8 cellular contexts compared by ENCODE assay signal in the genomic region with DNA sequence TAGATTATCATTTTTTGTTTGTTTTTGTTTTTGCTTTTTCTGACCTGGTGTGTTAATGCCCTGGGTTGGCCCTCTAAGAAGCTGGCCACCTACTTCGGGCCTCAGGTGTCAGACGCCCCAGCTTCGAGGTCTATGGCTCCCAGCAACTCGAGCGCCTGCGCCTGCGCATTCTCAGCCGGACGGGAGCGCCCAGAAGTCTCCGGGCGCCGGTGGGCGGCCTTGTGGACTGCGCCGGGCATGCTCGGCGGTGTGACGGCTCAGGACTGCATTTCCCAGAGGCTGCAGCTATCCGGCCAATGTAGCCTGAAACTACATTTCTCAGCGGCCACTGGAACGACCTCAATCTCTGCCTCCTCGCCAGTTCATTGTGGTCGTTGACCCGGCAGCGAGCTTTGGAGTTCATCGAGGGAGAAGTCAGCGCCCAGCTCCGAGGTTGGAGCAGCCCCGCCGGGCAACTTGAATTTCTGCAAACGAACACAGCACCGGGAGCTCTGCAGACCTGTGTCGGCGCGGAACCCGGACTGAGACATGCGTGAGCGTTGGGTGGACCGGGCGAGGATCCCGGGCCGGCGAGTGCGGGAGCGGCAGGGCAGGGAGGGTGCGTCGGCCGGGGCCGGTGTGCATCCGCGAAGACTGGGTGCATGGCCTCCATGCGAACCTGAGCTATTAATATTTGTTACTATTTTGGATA. TPM values are rescaled to one million over a fixed set of nuclear protein-coding genes. Genes with fewer than 3 reads are reported as not detected.
DNase-seq lines count a peak whose midpoint lies in the region; ATAC-seq and TF ChIP-seq lines count a peak whose summit lies in the region.

A gene (plus strand): TSS at position 219 of the 691 bp plus-strand sequence. CDS start 3,045 bp downstream, outside the sequence.

- H3K4me3 ChIP-seq in BLaER1 = peak within 1 kb of the TSS; percentile 70
- H3K4me3 ChIP-seq in PC-3 (ENCODE audit: low read length) = peak within 1 kb of the TSS; percentile 85
- peak within 1 kb of the TSS; percentile 60 to 94 (median 65) for H3K4me3 ChIP-seq in esophagus squamous epithelium
- H3K4me3 ChIP-seq in muscle layer of duodenum (ENCODE audit: low read depth in 1 of 2, low read length in 2 of 2) = peak within 1 kb of the TSS; percentile 72 to 82

- peak within 1 kb of the TSS; percentile 72 for H3K4me2 ChIP-seq in BLaER1
- H3K4me2 ChIP-seq in PC-3 (ENCODE audit: low read length) = peak within 1 kb of the TSS; percentile 98

- CTCF ChIA-PET in PC-3 (lab: Charles Lee) = no interaction called here

- H3K27ac ChIP-seq in BLaER1 = no peak within 1 kb of the TSS
- peak within 1 kb of the TSS; percentile 54 for H3K27ac ChIP-seq in PC-3 (ENCODE audit: low read length)
- peak within 1 kb of the TSS; percentile 62 to 80 (median 78) for H3K27ac ChIP-seq in esophagus squamous epithelium
- H3K27ac ChIP-seq in muscle layer of duodenum (ENCODE audit: low read length) = peak within 1 kb of the TSS; percentile 54

- peak; percentile 92 for ATAC-seq in HG03520 (IDR thresholded peaks at IDR 0.05; ENCODE audit: unreplicated experiment)
- ATAC-seq in PC-3 = peak; percentile 99

- no peaks in the 10 kb centered on the region for H3K27me3 ChIP-seq in BLaER1
- no peaks in the 10 kb centered on the region for H3K27me3 ChIP-seq in PC-3 (ENCODE audit: low read length)
- H3K27me3 ChIP-seq in esophagus squamous epithelium = no peaks in the 10 kb centered on the region
- H3K27me3 ChIP-seq in muscle layer of duodenum (ENCODE audit: low read depth, low read length) = no peaks in the 10 kb centered on the region

- BruUV-seq in PC-3 (replicated peaks; lab: Mats Ljungman, UMichigan) = TSS peak; percentile 60

- peak within 1 kb of the TSS; percentile 97 for H2AFZ ChIP-seq in PC-3 (ENCODE audit: low read length)

- 0% methylated on average over 15 to 22 of the region's 53 CpGs for WGBS in esophagus squamous epithelium, 2 donors

- peaks cover 11% of the 10 kb centered on the region for H3K79me2 ChIP-seq in PC-3 (ENCODE audit: low read length)

- DNase-seq in GM19240 (ENCODE audit: insufficient read length, low spot score) = peak; percentile 94
- peak; percentile 81 for DNase-seq in PC-3
- DNase-seq in activated T-cell treated with anti-CD3 and anti-CD28 coated beads, Interleukin-2, amount 50 U/mL, for 48 hours = peak; percentile 87 to 89
- peak; percentile 16 for DNase-seq in esophagus squamous epithelium (lab: John Stamatoyannopoulos, UW)
- DNase-seq in stimulated activated CD8-positive, alpha-beta memory T cell treated with anti-CD3 and anti-CD28 coated beads, Interleukin-7, amount 100 ng/mL, for 24 hours (ENCODE audit: low read depth) = peak; percentile 68

- peaks cover 21% of the 10 kb centered on the region; the same call in 1 of the 2 replicates for H3K9me3 ChIP-seq in BLaER1
- no peaks in the 10 kb centered on the region for H3K9me3 ChIP-seq in PC-3 (ENCODE audit: low read length)
- no peaks in the 10 kb centered on the region for H3K9me3 ChIP-seq in esophagus squamous epithelium
- H3K9me3 ChIP-seq in muscle layer of duodenum (ENCODE audit: control insufficient read depth in 1 of 2, low read length in 2 of 2) = no peaks in the 10 kb centered on the region

- POLR2A ChIA-PET in PC-3 (lab: Charles Lee; ENCODE audit: unreplicated experiment) = interaction anchor here (0.5 kb wide), 1 partner anchor 98 kb away, joined by 4 read pairs; no protein-coding TSS in a partner anchor

- H3K36me3 ChIP-seq in BLaER1 (0 out of 2 replicates have a peak, but pooled peaks cover 4% of the 10 kb centered on the region), PC-3 (ENCODE audit: low read depth, low read length) (peaks cover 5% of the 10 kb centered on the region; the same call in 1 of the 2 replicates), esophagus squamous epithelium (peaks cover 0 to 17% (median 3%) of the 10 kb centered on the region in 3 donors), muscle layer of duodenum (ENCODE audit: control insufficient read depth in 1 of 2, insufficient read depth in 2 of 2, low read length in 2 of 2) (peaks cover 0 to 14% of the 10 kb centered on the region in 2 donors)

- H3K9ac ChIP-seq in BLaER1 (peak within 1 kb of the TSS; percentile 48), PC-3 (ENCODE audit: low read length) (peak within 1 kb of the TSS; percentile 79)

- no peak for TF ChIP-seq CTCF in PC-3 (conservative IDR thresholded peaks at IDR 0.05; ENCODE audit: low read depth, low read length)
- TF ChIP-seq CTCF in esophagus squamous epithelium (IDR thresholded peaks at IDR 0.05) = peak in 2 of 6 experiments; percentile 5 to 24

- no peaks in the 10 kb centered on the region for H4K20me1 ChIP-seq in BLaER1
- no peaks in the 10 kb centered on the region for H4K20me1 ChIP-seq in PC-3 (ENCODE audit: low read length)

- peak in 3 of 4 donors; percentile 16 to 35 (median 18) for TF ChIP-seq POLR2A in esophagus squamous epithelium (IDR thresholded peaks at IDR 0.05)

- peaks cover 5% of the 10 kb centered on the region; the same call in 1 of the 2 replicates for H3K4me1 ChIP-seq in BLaER1
- H3K4me1 ChIP-seq in PC-3 (ENCODE audit: insufficient read depth, low read length) = 0 out of 2 replicates have a peak, but pooled peaks cover 4% of the 10 kb centered on the region
- peaks cover 0 to 19% (median 0%) of the 10 kb centered on the region in 3 donors for H3K4me1 ChIP-seq in esophagus squamous epithelium
- H3K4me1 ChIP-seq in muscle layer of duodenum (ENCODE audit: control insufficient read depth in 1 of 2, insufficient read depth in 2 of 2, low read length in 2 of 2) = peaks cover 0 to 7% of the 10 kb centered on the region in 2 donors

- no peaks in the 10 kb centered on the region for H3K9me2 ChIP-seq in PC-3 (replicated peaks; ENCODE audit: low read length)

- no peaks in the 10 kb centered on the region for H3F3A ChIP-seq in PC-3 (ENCODE audit: low read length, unreplicated experiment)

- intact Hi-C loops in PC-3 (cut with micrococcal nuclease) = no loop called here
- intact Hi-C loops in esophagus squamous epithelium (cut with DNase I) = no loop called here

RNA-seq across cellular contexts. Expression of the gene that starts here (rescaled TPM):
- total RNA-seq in PC-3 (2014; rRNA removed) (2.3 and 3.5 TPM in 2 replicates), esophagus squamous epithelium (10 to 100 TPM in 1 of 4 donors, 1 to 10 TPM in 1, under 1 TPM in 2; 0.26 to 30.2 (median 1.3) TPM)

Comparison
In these comparisons a context has a peak if more than half of its experiments do, and no peak if none do; other contexts are left out.
1. DNase-seq: peak in every context shown above with its lines; median percentile 94 in GM19240; 88 in activated T-cell treated with anti-CD3 and anti-CD28 coated beads, Interleukin-2, amount 50 U/mL, for 48 hours; 81 in PC-3; 68 in stimulated activated CD8-positive, alpha-beta memory T cell treated with anti-CD3 and anti-CD28 coated beads, Interleukin-7, amount 100 ng/mL, for 24 hours; 16 in esophagus squamous epithelium.